In genomic region chr4:1778642-1779392, GRCh38 we compare ENCODE assay signal across 1 cellular context.
TF ChIP-seq lines count a peak whose summit lies in the region.

No MANE protein-coding gene starts in this region.

TF ChIP-seq in HCT116, 20 proteins besides CTCF, POLR2A, EP300 and RAD21:
- TF ChIP-seq SIN3A (IDR thresholded peaks at IDR 0.05; ENCODE audit: low read depth) (no peak), SRF (IDR thresholded peaks at IDR 0.05; ENCODE audit: low read depth) (no peak), ZBTB33 (IDR thresholded peaks at IDR 0.05; ENCODE audit: extremely low read depth, insufficient replicate concordance, low read length) (no peak), REST (IDR thresholded peaks at IDR 0.05; ENCODE audit: low read depth) (no peak), YY1 (IDR thresholded peaks at IDR 0.05; ENCODE audit: extremely low read depth, insufficient replicate concordance, low read depth, low read length) (no peak), EZH2phosphoT487 (IDR thresholded peaks at IDR 0.05; ENCODE audit: borderline replicate concordance) (no peak), TCF7L2 (IDR thresholded peaks at IDR 0.05; ENCODE audit: borderline replicate concordance, extremely low read depth, insufficient read depth, insufficient read length) (no peak), EGR1 (IDR thresholded peaks at IDR 0.05; ENCODE audit: low read depth) (no peak), ELF1 (IDR thresholded peaks at IDR 0.05; ENCODE audit: borderline replicate concordance, low read depth) (no peak), SP1 (IDR thresholded peaks at IDR 0.05; ENCODE audit: low read depth) (no peak), ATF3 (IDR thresholded peaks at IDR 0.05) (no peak), EZH2 (IDR thresholded peaks at IDR 0.05) (no peak), POLR2AphosphoS5 (IDR thresholded peaks at IDR 0.05; ENCODE audit: low read depth, low read length) (no peak), MAX (IDR thresholded peaks at IDR 0.05) (no peak), JUND (IDR thresholded peaks at IDR 0.05) (no peak), ZFX (IDR thresholded peaks at IDR 0.05) (no peak), CEBPB (IDR thresholded peaks at IDR 0.05; ENCODE audit: low read depth) (no peak), ZNF274 (IDR thresholded peaks at IDR 0.05; ENCODE audit: low read depth, low read length) (no peak)
